In the genomic region with DNA sequence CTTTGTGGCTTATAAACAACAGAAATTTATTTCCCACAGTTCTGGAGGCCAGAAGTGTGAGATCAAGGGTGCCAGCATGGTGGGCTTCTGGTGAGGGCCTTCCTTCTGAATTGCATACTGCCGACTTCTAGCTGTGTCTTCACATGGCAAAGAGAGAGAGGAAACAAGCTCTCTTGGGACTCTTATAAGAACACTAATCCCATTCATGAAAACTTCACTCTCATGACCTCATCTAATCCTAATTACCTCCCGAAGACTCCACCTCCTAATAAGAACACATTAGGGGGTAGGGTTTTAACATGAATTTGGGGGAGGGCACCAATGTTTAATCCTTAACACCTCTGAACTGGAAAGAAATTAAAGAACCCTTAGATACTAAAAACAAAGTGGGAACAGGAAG, we compare ENCODE assay signal across 23 cellular contexts.
"Had no signal": no experiment of that assay in that cellular context is flagged by ENCODE, and none has a peak within 500 bp of the region (broad histone marks: within the 10 kb centered on the region; RNA-seq: fewer than 3 reads in every experiment).

No MANE protein-coding gene starts in this region.

- H3K27ac ChIP-seq: dorsolateral prefrontal cortex, esophagus muscularis mucosa, gastroesophageal sphincter, parathyroid adenoma, sigmoid colon, skin epidermis, stomach, thoracic aorta had no signal

- H3K4me3 ChIP-seq: dorsolateral prefrontal cortex, esophagus muscularis mucosa, gastroesophageal sphincter, mucosa of descending colon, sigmoid colon, skin epidermis, stomach, thoracic aorta had no signal

- H3K27me3 ChIP-seq: dorsolateral prefrontal cortex, esophagus muscularis mucosa, gastroesophageal sphincter, sigmoid colon, stomach had no signal

- H3K4me1 ChIP-seq: esophagus muscularis mucosa, gastroesophageal sphincter, parathyroid adenoma, sigmoid colon, stomach had no signal

- DNase-seq: cortex of kidney; dorsolateral prefrontal cortex; effector CD8-positive, alpha-beta T cell; foreskin fibroblast; glutamatergic neuron; islet precursor cell; mammary epithelial cell; mucosa of descending colon; naive thymus-derived CD8-positive, alpha-beta T cell; nucleus accumbens; sigmoid colon; stimulated activated naive CD4-positive, alpha-beta T cell; stomach; substantia nigra; trophoblast cell had no signal

- H3K36me3 ChIP-seq: esophagus muscularis mucosa, gastroesophageal sphincter, sigmoid colon, stomach, thoracic aorta had no signal

- H3K27me3 Mint-ChIP-seq: naive thymus-derived CD8-positive, alpha-beta T cell had no signal

- ATAC-seq: gastroesophageal sphincter; left lobe of liver; mucosa of descending colon; naive thymus-derived CD8-positive, alpha-beta T cell had no signal

- H3K9me3 ChIP-seq: mucosa of descending colon, thoracic aorta had no signal

- H3K9ac ChIP-seq: parathyroid adenoma had no signal

- FAIRE-seq: endometrium had no signal

- H3K27ac Mint-ChIP-seq: naive thymus-derived CD8-positive, alpha-beta T cell had no signal

- H3K79me2 ChIP-seq: parathyroid adenoma had no signal

- H3K4me3 Mint-ChIP-seq: naive thymus-derived CD8-positive, alpha-beta T cell; neural crest cell had no signal

- H3K4me1 Mint-ChIP-seq: naive thymus-derived CD8-positive, alpha-beta T cell had no signal

- H2AFZ ChIP-seq: parathyroid adenoma had no signal
